Comparison of ENCODE assay signal across 1 cellular context in genomic region chr1:203797216-203797615, GRCh38.
TF ChIP-seq lines count a peak whose summit lies in the region.

No MANE protein-coding gene starts in this region.

TF ChIP-seq in endothelial cell of umbilical vein, 7 proteins besides CTCF, POLR2A, EP300 and RAD21:
- TF ChIP-seq EZH2 (IDR thresholded peaks at IDR 0.05; ENCODE audit: borderline replicate concordance, low read depth, low read length, severe bottlenecking) (no peak), MYC (IDR thresholded peaks at IDR 0.05; ENCODE audit: low read depth, low read length) (no peak), JUN (IDR thresholded peaks at IDR 0.05; ENCODE audit: borderline replicate concordance, insufficient read depth, insufficient read length, low read depth) (no peak), POLR2AphosphoS5 (IDR thresholded peaks at IDR 0.05; ENCODE audit: insufficient read depth, low read depth, low read length) (no peak), MAX (IDR thresholded peaks at IDR 0.05; ENCODE audit: insufficient read depth, insufficient read length) (no peak), FOS (IDR thresholded peaks at IDR 0.05; ENCODE audit: borderline replicate concordance, insufficient read depth, low read length) (no peak), GATA2 (IDR thresholded peaks at IDR 0.05; ENCODE audit: insufficient read depth, insufficient read length, low read depth, low read length) (no peak)
